Comparison of ENCODE assay signal across 8 cellular contexts in genomic region chr19:45404557-45405434, GRCh38. TPM values are rescaled to one million over a fixed set of nuclear protein-coding genes. Genes with fewer than 3 reads are reported as not detected.
DNase-seq lines count a peak whose midpoint lies in the region; ATAC-seq and TF ChIP-seq lines count a peak whose summit lies in the region.

TSS of gene PPP1R13L (minus strand) at chr19:45405069. CDS start at chr19:45398318, 6,751 bp downstream.

- H3K27ac ChIP-seq in ectodermal cell (ENCODE audit: insufficient read depth, low read depth, low read length, poor library complexity, severe bottlenecking), result peak within 1 kb of the TSS; percentile 99

- DNase-seq in AG09309 (ENCODE audit: low read depth), result no peak
- peak; percentile 72 for DNase-seq in NCI-H1694 treated with DMSO at 0.1 percent for 48 hours (lab: John Stamatoyannopoulos, UW)
- no peak for DNase-seq in activated B cell treated with CpG ODN at 0.5 μM for 24 hours
- DNase-seq in lung microvascular endothelial cell (ENCODE audit: low read depth in 2 of 2), result peak; percentile 91 to 93
- DNase-seq in central memory CD4-positive, alpha-beta T cell, result no peak

- CTCF ChIA-PET in activated B cell treated with CpG ODN at 0.5 μM for 24 hours (lab: Charles Lee), result interaction anchor here (1.0 to 5.8 kb wide), 4 partner anchors 35 to 154 kb away, joined by 3 to 52 read pairs (median 7); no protein-coding TSS in a partner anchor

- no peaks in the 10 kb centered on the region for H3K9me3 ChIP-seq in ectodermal cell (ENCODE audit: control insufficient read depth, low read length)

- peaks cover 42% of the 10 kb centered on the region for H3K4me1 Mint-ChIP-seq in activated B cell treated with CpG ODN at 0.5 μM for 24 hours
- H3K4me1 Mint-ChIP-seq in stimulated activated memory B cell treated with anti-CD40 and anti-IgM and Interleukin-4, amounts not matched to agents 10 μg/mL and 1 μg/mL and 100 μg/mL, for 72 hours, result peaks cover 58% of the 10 kb centered on the region

- peak within 1 kb of the TSS; percentile 95 for H3K27ac Mint-ChIP-seq in activated B cell treated with CpG ODN at 0.5 μM for 24 hours
- peak within 1 kb of the TSS; percentile 88 for H3K27ac Mint-ChIP-seq in stimulated activated memory B cell treated with anti-CD40 and anti-IgM and Interleukin-4, amounts not matched to agents 10 μg/mL and 1 μg/mL and 100 μg/mL, for 72 hours

- H3K4me3 ChIP-seq in AG09309 (ENCODE audit: control insufficient read depth, low read depth, low read length) (peak within 1 kb of the TSS; percentile 87), ectodermal cell (ENCODE audit: insufficient read depth, low read depth, low read length) (peak within 1 kb of the TSS; percentile 85)

- no peaks in the 10 kb centered on the region for H3K9me3 Mint-ChIP-seq in activated B cell treated with CpG ODN at 0.5 μM for 24 hours
- H3K9me3 Mint-ChIP-seq in stimulated activated memory B cell treated with anti-CD40 and anti-IgM and Interleukin-4, amounts not matched to agents 10 μg/mL and 1 μg/mL and 100 μg/mL, for 72 hours, result no peaks in the 10 kb centered on the region

- peak within 1 kb of the TSS; percentile 96 for H3K4me3 Mint-ChIP-seq in activated B cell treated with CpG ODN at 0.5 μM for 24 hours
- H3K4me3 Mint-ChIP-seq in stimulated activated memory B cell treated with anti-CD40 and anti-IgM and Interleukin-4, amounts not matched to agents 10 μg/mL and 1 μg/mL and 100 μg/mL, for 72 hours, result peak within 1 kb of the TSS; percentile 88

- H3K36me3 Mint-ChIP-seq in activated B cell treated with CpG ODN at 0.5 μM for 24 hours (ENCODE audit: low read depth), result peaks cover 12% of the 10 kb centered on the region
- H3K36me3 Mint-ChIP-seq in stimulated activated memory B cell treated with anti-CD40 and anti-IgM and Interleukin-4, amounts not matched to agents 10 μg/mL and 1 μg/mL and 100 μg/mL, for 72 hours, result peaks cover 13% of the 10 kb centered on the region

- no peaks in the 10 kb centered on the region for H3K36me3 ChIP-seq in ectodermal cell (ENCODE audit: control insufficient read depth, insufficient read depth, low read length)

- H3K27me3 Mint-ChIP-seq in activated B cell treated with CpG ODN at 0.5 μM for 24 hours, result peaks cover 16% of the 10 kb centered on the region
- H3K27me3 Mint-ChIP-seq in stimulated activated memory B cell treated with anti-CD40 and anti-IgM and Interleukin-4, amounts not matched to agents 10 μg/mL and 1 μg/mL and 100 μg/mL, for 72 hours, result peaks cover 30% of the 10 kb centered on the region

- intact Hi-C loops in activated B cell treated with CpG ODN at 0.5 μM for 24 hours (cut with micrococcal nuclease), result loop anchor here (1.0 to 10.0 kb wide), 5 partner anchors 81 to 460 kb away; partner anchors contain the start of genes CLPTM1, FOXA3, MARK4 and SYMPK

- WGBS in ectodermal cell, 2 experiments, result 2% methylated on average over 46 of the region's 46 CpGs

- POLR2A ChIA-PET in activated B cell treated with CpG ODN at 0.5 μM for 24 hours (lab: Charles Lee), result interaction anchor here (0.9 to 2.3 kb wide), 3 partner anchors 74 to 482 kb away, joined by 3 to 12 read pairs (median 3); no protein-coding TSS in a partner anchor

- peaks cover 41% of the 10 kb centered on the region for H3K27me3 ChIP-seq in ectodermal cell (ENCODE audit: control insufficient read depth, insufficient read depth, low read length, poor library complexity, severe bottlenecking)

- no peak for TF ChIP-seq CTCF in AG09309 (IDR thresholded peaks at IDR 0.05; ENCODE audit: control insufficient read depth, insufficient read depth, low read depth, low read length, missing control alignments)
- no peak for TF ChIP-seq CTCF in activated B cell treated with CpG ODN at 0.5 μM for 24 hours (IDR thresholded peaks at IDR 0.05)

- peaks cover 22% of the 10 kb centered on the region for H3K4me1 ChIP-seq in ectodermal cell (ENCODE audit: control insufficient read depth, insufficient read depth, low read length)

- ATAC-seq in GM21423 (IDR thresholded peaks at IDR 0.05; ENCODE audit: unreplicated experiment), result peak; percentile 41
- ATAC-seq in activated B cell treated with CpG ODN at 0.5 μM for 24 hours (ENCODE audit: low read depth), result peak; percentile 2
- no peak for ATAC-seq in stimulated activated memory B cell treated with anti-CD40 and anti-IgM and Interleukin-4, amounts not matched to agents 10 μg/mL and 1 μg/mL and 100 μg/mL, for 72 hours

RNA-seq across cellular contexts. Expression of gene PPP1R13L, which starts in this region (rescaled TPM):
- total RNA-seq in activated B cell treated with CpG ODN at 0.5 μM for 24 hours (4.0 and 5.1 TPM in 2 replicates), lung microvascular endothelial cell (6.1 and 17.5 TPM in 2 replicates)
- polyA plus RNA-seq in ectodermal cell (2013, experiment 1 of 4), result 19.1 TPM
- 15.5 TPM for polyA plus RNA-seq in ectodermal cell (2013, experiment 2 of 4)
- polyA plus RNA-seq in ectodermal cell (2013, experiment 3 of 4), result 13.9 TPM
- 19.4 TPM for polyA plus RNA-seq in ectodermal cell (2013, experiment 4 of 4)

Comparison
In these comparisons a context has a peak if more than half of its experiments do, and no peak if none do; other contexts are left out.
1. DNase-seq: peak in NCI-H1694 treated with DMSO at 0.1 percent for 48 hours (single experiment) and lung microvascular endothelial cell (2 of 2); none in AG09309 (single experiment), activated B cell treated with CpG ODN at 0.5 μM for 24 hours (single experiment) and central memory CD4-positive, alpha-beta T cell (single experiment).